In the genomic region with DNA sequence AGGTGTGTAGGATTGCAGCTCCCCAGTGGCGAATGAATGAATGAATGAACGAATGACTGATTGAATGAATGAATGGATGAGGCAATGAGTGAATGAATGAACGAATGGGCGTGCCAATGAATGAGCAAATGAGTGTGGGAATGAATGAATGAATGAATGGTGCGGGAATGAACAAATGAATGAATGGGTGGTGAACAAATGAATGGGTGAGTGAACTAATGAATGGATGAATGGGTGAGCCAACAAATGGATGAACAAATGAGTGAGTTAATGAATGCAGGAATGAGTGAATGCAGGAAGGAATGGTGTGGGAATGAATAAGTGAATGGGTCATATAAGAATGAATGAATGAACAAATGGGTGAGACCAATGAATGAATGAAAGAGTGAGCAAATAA, we compare ENCODE assay signal across 28 cellular contexts. TPM values are rescaled to one million over a fixed set of nuclear protein-coding genes. Genes with fewer than 3 reads are reported as not detected.
A peak's percentile ranks its signal among the peaks of the same experiment; 100 is the strongest.
DNase-seq lines count a peak whose midpoint lies in the region; ATAC-seq and TF ChIP-seq lines count a peak whose summit lies in the region.
"Had no signal": no experiment of that assay in that cellular context is flagged by ENCODE, and none has a peak within 500 bp of the region (broad histone marks: within the 10 kb centered on the region; RNA-seq: fewer than 3 reads in every experiment).

No MANE protein-coding gene starts in this region.

- H3K27ac Mint-ChIP-seq in MCF 10A (ENCODE audit: low read depth, unreplicated experiment) (no peak overlapping the region), T-helper 17 cell (no peak overlapping the region), mesothelial cell of epicardium (no peak overlapping the region)
- H3K27ac Mint-ChIP-seq: dendritic cell treated with granulocyte-macrophage colony-stimulating factor and Interleukin-4, amounts not matched to agents 40 ng/mL and 50 ng/mL, for 4 days had no signal

- H3K36me3 ChIP-seq in mammary epithelial cell (ENCODE audit: insufficient read depth, low read length): no peaks in the 10 kb centered on the region
- no peaks in the 10 kb centered on the region for H3K36me3 ChIP-seq in PC-3 (ENCODE audit: low read depth, low read length)
- H3K36me3 ChIP-seq: HAP-1, SJCRH30, spleen, thoracic aorta, vagina had no signal

- H3K27me3 ChIP-seq in mammary epithelial cell (ENCODE audit: insufficient read depth, low read length) (peaks cover 5% of the 10 kb centered on the region), PC-3 (ENCODE audit: low read length) (peaks cover 13% of the 10 kb centered on the region)
- H3K27me3 ChIP-seq: SJCRH30 had no signal

- H3K4me3 Mint-ChIP-seq in MCF 10A (ENCODE audit: unreplicated experiment) (peak overlapping the region; percentile 32), T-helper 17 cell (peak overlapping the region; percentile 15), mesothelial cell of epicardium (peak overlapping the region; percentile 39)
- H3K4me3 Mint-ChIP-seq: activated CD4-positive, alpha-beta T cell treated with anti-CD3 and anti-CD28 coated beads, Interleukin-2, amount 10 ng/mL, durations not matched to agents 7 days and 5 days; dendritic cell treated with granulocyte-macrophage colony-stimulating factor and Interleukin-4, amounts not matched to agents 40 ng/mL and 50 ng/mL, for 4 days had no signal

- no peak for ATAC-seq in T-helper 17 cell
- no peak for ATAC-seq in PC-3
- ATAC-seq: stimulated activated naive CD8-positive, alpha-beta T cell treated with anti-CD3 and anti-CD28 coated beads, Interleukin-15, Interleukin-2, amounts not matched to agents 100 U/mL and 50 U/mL, for 24 hours; T-cell had no signal

- H3K4me3 ChIP-seq in mammary epithelial cell (replicated peaks in 1 of 3; ENCODE audit: insufficient read depth in 1 of 3, low read depth in 2 of 3, low read length in 3 of 3) (no peak overlapping the region), PC-3 (ENCODE audit: low read length) (no peak overlapping the region)
- H3K4me3 ChIP-seq: lung, SJCRH30, spleen, thoracic aorta, vagina had no signal

- no peaks in the 10 kb centered on the region for H3K4me1 ChIP-seq in mammary epithelial cell (ENCODE audit: insufficient read depth, low read length)
- no peaks in the 10 kb centered on the region for H3K4me1 ChIP-seq in PC-3 (ENCODE audit: insufficient read depth, low read length)
- H3K4me1 ChIP-seq: HAP-1, SJCRH30, vagina had no signal

- H3F3A ChIP-seq in PC-3 (ENCODE audit: low read length, unreplicated experiment): no peaks in the 10 kb centered on the region

- H4K20me1 ChIP-seq in mammary epithelial cell (ENCODE audit: insufficient read depth, low read length): no peaks in the 10 kb centered on the region
- H4K20me1 ChIP-seq in PC-3 (ENCODE audit: low read length): no peaks in the 10 kb centered on the region

- no peak overlapping the region for H3K4me2 ChIP-seq in mammary epithelial cell (ENCODE audit: insufficient read depth, low read depth, low read length)
- no peak overlapping the region for H3K4me2 ChIP-seq in PC-3 (ENCODE audit: low read length)

- no peak for DNase-seq in MCF 10A (ENCODE audit: unreplicated experiment)
- DNase-seq in mammary epithelial cell: no peak
- no peak for DNase-seq in T-helper 17 cell
- DNase-seq in mesothelial cell of epicardium (ENCODE audit: low spot score in 2 of 2, unreplicated experiment in 2 of 2): no peak
- DNase-seq in PC-3: no peak
- no peak for DNase-seq in HPDE6-E6E7 (ENCODE audit: extremely low spot score)
- no peak for DNase-seq in stimulated activated CD4-positive, alpha-beta T cell treated with anti-CD3 and anti-CD28 coated beads, Interleukin-2, amount 100 ng/mL, for 48 hours
- DNase-seq: activated CD4-positive, alpha-beta T cell treated with anti-CD3 and anti-CD28 coated beads, Interleukin-2, amount 10 ng/mL, durations not matched to agents 7 days and 5 days; activated CD8-positive, alpha-beta memory T cell treated with anti-CD3 and anti-CD28 coated beads, Interleukin-2, amount 50 U/mL, for 48 hours; activated effector memory CD4-positive, alpha-beta T cell treated with anti-CD3 and anti-CD28 coated beads, Interleukin-2, amount 50 U/mL, for 16 hours; EL; kidney glomerular epithelial cell; NCI-H1092; NCI-H187 treated with DMSO at 0.1 percent for 48 hours; SJCRH30; spleen; stimulated activated CD4-positive, alpha-beta T cell treated with anti-CD3 and anti-CD28 coated beads, Interleukin-4, amount 100 ng/mL, for 24 hours; stimulated activated naive CD8-positive, alpha-beta T cell treated with anti-CD3 and anti-CD28 coated beads, Interleukin-15, Interleukin-2, amounts not matched to agents 100 U/mL and 50 U/mL, for 24 hours; T-cell had no signal

- no peak overlapping the region for H2AFZ ChIP-seq in mammary epithelial cell (ENCODE audit: low read depth, low read length)
- H2AFZ ChIP-seq in PC-3 (ENCODE audit: low read length): no peak overlapping the region

- H3K9ac ChIP-seq in mammary epithelial cell (ENCODE audit: insufficient read depth, low read length): no peak overlapping the region
- no peak overlapping the region for H3K9ac ChIP-seq in PC-3 (ENCODE audit: low read length)

- dilution Hi-C loops in mammary epithelial cell (cut with HindIII; ENCODE audit: low sequenced_read_pairs): no loop called here

- in situ Hi-C loops in mammary epithelial cell (cut with MboI; ENCODE audit: low sequenced_read_pairs in 2 of 2): no loop called here

- BruUV-seq in MCF 10A (replicated peaks; lab: Mats Ljungman, UMichigan) (no TSS peak), mammary epithelial cell (replicated peaks; lab: Mats Ljungman, UMichigan) (no TSS peak), PC-3 (replicated peaks; lab: Mats Ljungman, UMichigan) (no TSS peak)

- intact Hi-C loops in MCF 10A (cut with micrococcal nuclease) (no loop called here), mammary epithelial cell (cut with micrococcal nuclease) (no loop called here), PC-3 (cut with micrococcal nuclease) (no loop called here)

- TF ChIP-seq CTCF in MCF 10A (IDR thresholded peaks at IDR 0.05; ENCODE audit: unreplicated experiment) (no peak), mammary epithelial cell (conservative IDR thresholded peaks at IDR 0.05 in 1 of 2, IDR thresholded peaks at IDR 0.05 in 1 of 2; ENCODE audit: extremely low read depth in 1 of 2, insufficient read depth in 1 of 2, low read depth in 1 of 2, low read length in 2 of 2) (no peak), mesothelial cell of epicardium (IDR thresholded peaks at IDR 0.05; ENCODE audit: unreplicated experiment) (no peak), PC-3 (conservative IDR thresholded peaks at IDR 0.05; ENCODE audit: low read depth, low read length) (no peak)

- H3K9me3 ChIP-seq in mammary epithelial cell (replicated peaks; ENCODE audit: insufficient read depth, low read length) (peaks cover 2% of the 10 kb centered on the region), T-helper 17 cell (ENCODE audit: control insufficient read depth, low read length, poor library complexity, severe bottlenecking) (no peaks in the 10 kb centered on the region), PC-3 (ENCODE audit: low read length) (no peaks in the 10 kb centered on the region)
- H3K9me3 ChIP-seq: HAP-1, spleen, thoracic aorta, vagina had no signal

- H3K27me3 Mint-ChIP-seq in MCF 10A (ENCODE audit: insufficient read depth, unreplicated experiment) (peaks cover 62% of the 10 kb centered on the region), T-helper 17 cell (peaks cover 54% of the 10 kb centered on the region), mesothelial cell of epicardium (ENCODE audit: low read depth) (peaks cover 82% of the 10 kb centered on the region)

- CTCF ChIA-PET in MCF 10A (lab: Yijun Ruan, JAX): no interaction called here
- CTCF ChIA-PET in mammary epithelial cell (lab: Charles Lee; ENCODE audit: low non-redundant PET): no interaction called here
- CTCF ChIA-PET in PC-3 (lab: Charles Lee): no interaction called here

- H3K9me2 ChIP-seq in PC-3 (replicated peaks; ENCODE audit: low read length): no peaks in the 10 kb centered on the region

- 59% methylated on average over 5 of the region's 5 CpGs for WGBS in mammary epithelial cell (ENCODE audit: low coverage, missing lambda C conversion rate)

- H3K4me1 Mint-ChIP-seq in MCF 10A (ENCODE audit: insufficient read depth, unreplicated experiment) (peaks cover 15% of the 10 kb centered on the region), T-helper 17 cell (peaks cover 15% of the 10 kb centered on the region), mesothelial cell of epicardium (peaks cover 10% of the 10 kb centered on the region)

- no peak overlapping the region for H3K27ac ChIP-seq in mammary epithelial cell (ENCODE audit: insufficient read depth, low read depth, low read length)
- no peak overlapping the region for H3K27ac ChIP-seq in PC-3 (ENCODE audit: low read length)
- H3K27ac ChIP-seq: C4-2B, SJCRH30, spleen, thoracic aorta, vagina had no signal

- H3K36me3 Mint-ChIP-seq in MCF 10A (ENCODE audit: insufficient read depth, unreplicated experiment) (no peaks in the 10 kb centered on the region), T-helper 17 cell (ENCODE audit: low read depth) (peaks cover 13% of the 10 kb centered on the region), mesothelial cell of epicardium (no peaks in the 10 kb centered on the region)
- H3K36me3 Mint-ChIP-seq: T-cell had no signal

- H3K79me2 ChIP-seq in mammary epithelial cell (ENCODE audit: insufficient read depth, low read length) (no peaks in the 10 kb centered on the region), PC-3 (ENCODE audit: low read length) (no peaks in the 10 kb centered on the region)

- peaks cover 10% of the 10 kb centered on the region for H3K9me3 Mint-ChIP-seq in MCF 10A (ENCODE audit: unreplicated experiment)
- H3K9me3 Mint-ChIP-seq in mesothelial cell of epicardium: no peaks in the 10 kb centered on the region
- H3K9me3 Mint-ChIP-seq: T-cell had no signal

- POLR2A ChIA-PET in MCF 10A (lab: Yijun Ruan, JAX): no interaction called here
- POLR2A ChIA-PET in PC-3 (lab: Charles Lee; ENCODE audit: unreplicated experiment): no interaction called here

RNA-seq across cellular contexts. Expression of a gene that starts 14.7 kb away (rescaled TPM):
- total RNA-seq in MCF 10A (2022) (1.2 and 2.9 TPM in 2 replicates), mammary epithelial cell (under 1 TPM; 0.67 to 0.73 TPM), T-helper 17 cell (under 1 TPM; 0.75 to 0.91 TPM), mesothelial cell of epicardium (0.75 to 0.98 TPM (median 0.86 TPM) in 3 replicates), PC-3 (2014; rRNA removed) (0.33 and 0.63 TPM in 2 replicates)
- 0.12 TPM for polyA plus RNA-seq in mammary epithelial cell
- not detected for polyA minus RNA-seq in mammary epithelial cell

RNA-seq across cellular contexts. Expression of a gene that starts 14.9 kb away (rescaled TPM):
- 33.2 and 43.9 TPM in 2 replicates for total RNA-seq in MCF 10A (2022)
- total RNA-seq in mammary epithelial cell: 10 to 100 TPM in 1 of 2 donors, 1 to 10 TPM in 1; 8.7 to 28.8 TPM
- polyA plus RNA-seq in mammary epithelial cell: 17.9 TPM
- 5.0 TPM for polyA minus RNA-seq in mammary epithelial cell
- total RNA-seq in T-helper 17 cell: 10 to 100 TPM; 18.5 to 21.8 TPM
- total RNA-seq in mesothelial cell of epicardium: 25.4 to 31.9 TPM (median 25.6 TPM) in 3 replicates
- total RNA-seq in PC-3 (2014; rRNA removed): 18.0 and 20.8 TPM in 2 replicates

RNA-seq across cellular contexts. Expression of a gene that starts 32.1 kb away (rescaled TPM):
- total RNA-seq in MCF 10A (2022) (0.35 and 1.0 TPM in 2 replicates), mammary epithelial cell (not detected), T-helper 17 cell (not detected), mesothelial cell of epicardium (0.22 to 0.96 TPM (median 0.68 TPM) in 3 replicates), PC-3 (2014; rRNA removed) (not detected in 2 replicates)
- 0.11 TPM for polyA plus RNA-seq in mammary epithelial cell
- not detected for polyA minus RNA-seq in mammary epithelial cell
- total RNA-seq: cardiac septum, osteoblast, SJCRH30, vagina had no signal

RNA-seq across cellular contexts. Expression of a gene that starts 43.8 kb away (rescaled TPM):
- not detected in 2 replicates for total RNA-seq in MCF 10A (2022)
- total RNA-seq in mammary epithelial cell: not detected
- not detected for polyA plus RNA-seq in mammary epithelial cell
- not detected for polyA minus RNA-seq in mammary epithelial cell
- under 1 TPM in 1 of 2 donors, not detected in 1; 0.82 TPM for total RNA-seq in T-helper 17 cell
- not detected in 3 replicates for total RNA-seq in mesothelial cell of epicardium
- not detected in 2 replicates for total RNA-seq in PC-3 (2014; rRNA removed)
- total RNA-seq: cardiac septum, lung, osteoblast, renal cortical epithelial cell, SJCRH30, thoracic aorta, vagina had no signal

RNA-seq across cellular contexts. Expression of a gene that starts 49.7 kb away (rescaled TPM):
- total RNA-seq in MCF 10A (2022): 28.1 and 30.1 TPM in 2 replicates
- 10 to 100 TPM; 14.4 to 15.0 TPM for total RNA-seq in mammary epithelial cell
- polyA plus RNA-seq in mammary epithelial cell: 18.9 TPM
- 2.9 TPM for polyA minus RNA-seq in mammary epithelial cell
- 10 to 100 TPM; 34.9 to 46.1 TPM for total RNA-seq in T-helper 17 cell
- total RNA-seq in mesothelial cell of epicardium: 19.5 to 22.1 TPM (median 21.3 TPM) in 3 replicates
- total RNA-seq in PC-3 (2014; rRNA removed): 33.1 and 45.6 TPM in 2 replicates
